In genomic region chr1:1040004-1040991, GRCh38 we compare ENCODE assay signal across 8 cellular contexts.
DNase-seq lines count a peak whose midpoint lies in the region; ATAC-seq and TF ChIP-seq lines count a peak whose summit lies in the region.

No MANE protein-coding gene starts in this region.

- H3K4me1 ChIP-seq in RWPE2 (ENCODE audit: insufficient read depth, poor library complexity, severe bottlenecking), result no peaks in the 10 kb centered on the region
- H3K4me1 ChIP-seq in tibial artery, result peaks cover 6 to 16% (median 14%) of the 10 kb centered on the region in 4 donors

- TF ChIP-seq CTCF in RWPE2 (IDR thresholded peaks at IDR 0.05; ENCODE audit: poor library complexity, severe bottlenecking) (no peak), tibial artery (IDR thresholded peaks at IDR 0.05) (peak in 1 of 2 experiments; percentile 18)

- H3K27ac ChIP-seq in RWPE2 (ENCODE audit: poor library complexity, severe bottlenecking) (peak overlapping the region; percentile 24), tibial artery (peak overlapping the region; percentile 12 to 19)

- H3K9me3 ChIP-seq in RWPE2 (ENCODE audit: severe bottlenecking) (no peaks in the 10 kb centered on the region), tibial artery (no peaks in the 10 kb centered on the region)

- H3K27me3 ChIP-seq in RWPE2 (ENCODE audit: insufficient read depth, poor library complexity, severe bottlenecking) (no peaks in the 10 kb centered on the region), tibial artery (peaks cover 0 to 32% of the 10 kb centered on the region in 2 donors)

- peak; percentile 43 for ATAC-seq in HG02970 (IDR thresholded peaks at IDR 0.05; ENCODE audit: low FRiP score, unreplicated experiment)
- ATAC-seq in RWPE2 (ENCODE audit: low read depth), result peak; percentile 81

- DNase-seq in DMS153 treated with DMSO at 0.1 percent for 48 hours (lab: John Stamatoyannopoulos, UW; ENCODE audit: unreplicated experiment) (peak; percentile 46), RWPE2 (ENCODE audit: low spot score) (peak; percentile 90), globus pallidus (ENCODE audit: low spot score) (peak; percentile 72), posterior cingulate gyrus (peak; percentile 57 to 97 (median 76)), tibial artery (peak; percentile 58 to 82), NCI-H128 (lab: John Stamatoyannopoulos, UW; ENCODE audit: unreplicated experiment) (no peak)
- peak; percentile 75 for DNase-seq in activated naive CD4-positive, alpha-beta T cell treated with anti-CD3 and anti-CD28 coated beads, Interleukin-2, amount 50 U/mL, for 16 hours

- H3K36me3 ChIP-seq in RWPE2 (ENCODE audit: low read depth) (peaks cover 51% of the 10 kb centered on the region), tibial artery (peaks cover 0 to 30% (median under 1%) of the 10 kb centered on the region in 3 donors)

- no peak overlapping the region for H3K4me3 ChIP-seq in RWPE2 (ENCODE audit: severe bottlenecking)
- H3K4me3 ChIP-seq in tibial artery, result peak overlapping the region; percentile 42 to 65

- intact Hi-C loops in posterior cingulate gyrus (cut with DNase I), result no loop called here
- intact Hi-C loops in tibial artery (cut with DNase I; ENCODE audit: low total_unique reads), result no loop called here
